ENCODE assay signal across 31 cellular contexts in the genomic region with DNA sequence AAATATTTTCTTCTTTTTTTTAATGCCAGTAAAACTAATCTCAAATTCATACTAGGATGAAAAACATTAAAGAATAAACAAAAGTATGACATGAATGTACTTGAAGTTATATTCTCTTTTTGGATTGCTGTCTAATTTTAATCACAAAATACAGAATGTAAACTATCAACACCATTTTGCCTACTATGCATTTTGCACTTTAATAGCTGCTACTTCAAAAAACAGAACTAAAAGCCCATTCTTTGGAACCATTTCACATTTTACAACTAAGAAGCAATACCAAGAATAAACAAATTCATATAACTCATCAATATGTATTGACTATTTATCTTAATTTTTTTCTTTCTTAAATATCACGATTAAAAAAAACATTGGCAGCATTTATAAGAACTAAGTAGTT.
"Had no signal": no experiment of that assay in that cellular context is flagged by ENCODE, and none has a peak within 500 bp of the region (broad histone marks: within the 10 kb centered on the region; RNA-seq: fewer than 3 reads in every experiment).

No MANE protein-coding gene starts in this region.

- H3K4me3 Mint-ChIP-seq: naive thymus-derived CD8-positive, alpha-beta T cell; natural killer cell treated with Interleukin-12 subunit alpha and Interleukin-12 subunit beta and Interleukin-15 and Interleukin-18, amount 100 ng/mL, for 72 hours; nephron progenitor cell; neural crest cell; stimulated activated memory B cell treated with anti-CD40 and anti-IgM and Interleukin-4, amounts not matched to agents 10 μg/mL and 1 μg/mL and 100 μg/mL, for 72 hours; stimulated activated naive CD8-positive, alpha-beta T cell treated with anti-CD3 and anti-CD28 coated beads, Interleukin-15, amount 100 ng/mL, for 72 hours; type B pancreatic cell had no signal

- H3K4me1 Mint-ChIP-seq: naive thymus-derived CD8-positive, alpha-beta T cell; nephron progenitor cell; stimulated activated memory B cell treated with anti-CD40 and anti-IgM and Interleukin-4, amounts not matched to agents 10 μg/mL and 1 μg/mL and 100 μg/mL, for 72 hours; stimulated activated naive CD8-positive, alpha-beta T cell treated with anti-CD3 and anti-CD28 coated beads, Interleukin-15, amount 100 ng/mL, for 72 hours had no signal

- H3K27me3 Mint-ChIP-seq: naive thymus-derived CD8-positive, alpha-beta T cell; natural killer cell treated with Interleukin-12 subunit alpha and Interleukin-12 subunit beta and Interleukin-15 and Interleukin-18, amount 100 ng/mL, for 72 hours; stimulated activated memory B cell treated with anti-CD40 and anti-IgM and Interleukin-4, amounts not matched to agents 10 μg/mL and 1 μg/mL and 100 μg/mL, for 72 hours; stimulated activated naive CD8-positive, alpha-beta T cell treated with anti-CD3 and anti-CD28 coated beads, Interleukin-15, amount 100 ng/mL, for 72 hours; type B pancreatic cell had no signal

- H3K36me3 Mint-ChIP-seq: type B pancreatic cell had no signal

- H3K27me3 ChIP-seq: neutrophil, pancreas, right atrium auricular region, spleen, suprapubic skin, testis, tibial artery, transverse colon, upper lobe of right lung, uterus had no signal

- H3K4me1 ChIP-seq: pancreas, prostate gland, right atrium auricular region, spleen, suprapubic skin, testis, tibial artery, transverse colon, upper lobe of right lung, uterus had no signal

- ATAC-seq: naive thymus-derived CD8-positive, alpha-beta T cell; natural killer cell treated with Interleukin-12 subunit alpha and Interleukin-12 subunit beta and Interleukin-15 and Interleukin-18, amount 100 ng/mL, for 72 hours; pancreas; sciatic nerve; stimulated activated memory B cell treated with anti-CD40 and anti-IgM and Interleukin-4, amounts not matched to agents 10 μg/mL and 1 μg/mL and 100 μg/mL, for 72 hours; stimulated activated naive CD8-positive, alpha-beta T cell treated with anti-CD3 and anti-CD28 coated beads, Interleukin-15, amount 100 ng/mL, for 72 hours; stimulated activated naive CD8-positive, alpha-beta T cell treated with anti-CD3 and anti-CD28 coated beads, Interleukin-15, Interleukin-2, amounts not matched to agents 100 U/mL and 50 U/mL, for 24 hours; upper lobe of right lung had no signal

- H3K27ac ChIP-seq: neutrophil, pancreas, prostate gland, right atrium auricular region, skin epidermis, spleen, suprapubic skin, testis, tibial artery, transverse colon, upper lobe of right lung, uterus had no signal

- DNase-seq: naive thymus-derived CD8-positive, alpha-beta T cell; nephron progenitor cell; nucleus accumbens; pancreas; retina; spleen; stimulated activated CD4-positive, alpha-beta T cell treated with anti-CD3 and anti-CD28 coated beads, Interleukin-12 subunit alpha, Interleukin-12 subunit beta, amount 100 ng/mL, for 4 hours; stimulated activated CD4-positive, alpha-beta T cell treated with anti-CD3 and anti-CD28 coated beads, Interleukin-1b, Interleukin-23, amount 100 ng/mL, for 48 hours; stimulated activated CD4-positive, alpha-beta T cell treated with anti-CD3 and anti-CD28 coated beads, Interleukin-4, amount 100 ng/mL, for 1 hour; stimulated activated CD4-positive, alpha-beta T cell treated with anti-CD3 and anti-CD28 coated beads, Interleukin-4, amount 100 ng/mL, for 4 hours; stimulated activated CD8-positive, alpha-beta memory T cell treated with anti-CD3 and anti-CD28 coated beads, Interleukin-4, amount 100 ng/mL, for 48 hours; stimulated activated naive CD4-positive, alpha-beta T cell; stimulated activated naive CD8-positive, alpha-beta T cell treated with anti-CD3 and anti-CD28 coated beads, Interleukin-15, amount 100 ng/mL, for 72 hours; stimulated activated naive CD8-positive, alpha-beta T cell treated with anti-CD3 and anti-CD28 coated beads, Interleukin-15, Interleukin-2, amounts not matched to agents 100 U/mL and 50 U/mL, for 24 hours; substantia nigra; testis; tibial artery; transverse colon; upper lobe of right lung; uterus had no signal

- H3K4me2 ChIP-seq: smooth muscle cell had no signal

- H3K4me3 ChIP-seq: pancreas, prostate gland, right atrium auricular region, skin epidermis, smooth muscle cell, spleen, suprapubic skin, testis, tibial artery, transverse colon, upper lobe of right lung, uterus had no signal

- FAIRE-seq: pancreas had no signal

- H3K36me3 ChIP-seq: neutrophil, pancreas, prostate gland, right atrium auricular region, suprapubic skin, transverse colon, upper lobe of right lung, uterus had no signal

- H3K9me3 ChIP-seq: neutrophil, pancreas, prostate gland, testis, transverse colon, upper lobe of right lung, uterus had no signal

- H3K27ac Mint-ChIP-seq: naive thymus-derived CD8-positive, alpha-beta T cell; natural killer cell treated with Interleukin-12 subunit alpha and Interleukin-12 subunit beta and Interleukin-15 and Interleukin-18, amount 100 ng/mL, for 72 hours; nephron progenitor cell; stimulated activated memory B cell treated with anti-CD40 and anti-IgM and Interleukin-4, amounts not matched to agents 10 μg/mL and 1 μg/mL and 100 μg/mL, for 72 hours; stimulated activated naive CD8-positive, alpha-beta T cell treated with anti-CD3 and anti-CD28 coated beads, Interleukin-15, amount 100 ng/mL, for 72 hours; type B pancreatic cell had no signal
